ENCODE assay signal across 9 cellular contexts in the genomic region with DNA sequence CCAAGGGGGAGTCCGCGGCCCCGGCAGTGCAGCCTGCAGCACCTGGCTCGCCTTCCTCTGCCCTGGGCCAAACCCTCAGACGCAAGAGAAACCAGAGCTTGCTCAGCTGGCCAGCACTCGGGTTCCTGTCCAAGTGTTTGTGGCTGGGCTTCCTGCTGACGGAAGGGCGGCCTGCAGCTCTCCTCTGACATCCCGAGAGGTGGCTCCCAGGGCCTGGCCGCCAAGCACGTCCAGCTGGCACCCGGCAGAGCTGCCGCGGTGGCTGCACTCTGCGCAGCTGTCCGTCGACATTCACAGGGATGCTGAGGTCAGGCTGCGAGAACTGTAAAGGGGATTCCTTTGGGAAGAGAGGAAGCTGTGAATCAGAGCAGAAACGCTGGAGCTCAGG.
DNase-seq lines count a peak whose midpoint lies in the region; ATAC-seq and TF ChIP-seq lines count a peak whose summit lies in the region.
"Had no signal": no experiment of that assay in that cellular context is flagged by ENCODE, and none has a peak within 500 bp of the region (broad histone marks: within the 10 kb centered on the region; RNA-seq: fewer than 3 reads in every experiment).

No MANE protein-coding gene starts in this region.

- H3K4me1 ChIP-seq in breast epithelium = peaks cover 8 to 20% of the 10 kb centered on the region in 2 donors
- H3K4me1 ChIP-seq in right lobe of liver = peaks cover 0 to 48% (median 20%) of the 10 kb centered on the region in 4 donors
- peaks cover 26 to 56% of the 10 kb centered on the region in 2 donors for H3K4me1 ChIP-seq in thyroid gland

- TF ChIP-seq POLR2A in breast epithelium (IDR thresholded peaks at IDR 0.05) = no peak
- no peak for TF ChIP-seq POLR2A in right lobe of liver (IDR thresholded peaks at IDR 0.05)
- TF ChIP-seq POLR2A in thyroid gland (IDR thresholded peaks at IDR 0.05) = peak in 1 of 2 donors; percentile 11

- CTCF ChIA-PET in activated CD4-positive, alpha-beta T cell treated with anti-CD3 and anti-CD28 coated beads for 36 hours (lab: Charles Lee) = interaction anchor here (0.5 to 1.0 kb wide), 3 partner anchors 9 to 131 kb away, joined by 3 read pairs; no protein-coding TSS in a partner anchor

- H3K9me3 Mint-ChIP-seq in activated CD4-positive, alpha-beta T cell treated with anti-CD3 and anti-CD28 coated beads for 36 hours (ENCODE audit: low read depth) = no peaks in the 10 kb centered on the region

- H3K27ac Mint-ChIP-seq in activated CD4-positive, alpha-beta T cell treated with anti-CD3 and anti-CD28 coated beads for 36 hours = no peak overlapping the region

- no peaks in the 10 kb centered on the region for H3K36me3 Mint-ChIP-seq in activated CD4-positive, alpha-beta T cell treated with anti-CD3 and anti-CD28 coated beads for 36 hours (ENCODE audit: low read depth)

- intact Hi-C loops in breast epithelium (cut with DNase I; ENCODE audit: low total_unique reads) = no loop called here
- intact Hi-C loops in right lobe of liver (cut with DNase I) = loop anchor here in 1 of 2 donors (10.0 kb wide), 1 partner anchor 111 kb away; no protein-coding TSS in a partner anchor
- intact Hi-C loops in thyroid gland (cut with DNase I) = no loop called here
- intact Hi-C loops in activated CD4-positive, alpha-beta T cell treated with anti-CD3 and anti-CD28 coated beads for 36 hours (cut with DNase I, micrococcal nuclease) = no loop called here

- H3K27me3 Mint-ChIP-seq in activated CD4-positive, alpha-beta T cell treated with anti-CD3 and anti-CD28 coated beads for 36 hours = peaks cover 4% of the 10 kb centered on the region

- TF ChIP-seq CTCF in breast epithelium (IDR thresholded peaks at IDR 0.05) (no peak), right lobe of liver (IDR thresholded peaks at IDR 0.05) (no peak), thyroid gland (IDR thresholded peaks at IDR 0.05) (no peak)

- WGBS in right lobe of liver (ENCODE audit: insufficient coverage, low coverage, low lambda C conversion rate, missing lambda C conversion rate) = 8% methylated on average over 12 of the region's 19 CpGs
- 5 to 20% methylated on average over 13 to 16 of the region's 19 CpGs for WGBS in thyroid gland, 2 donors

- no peak overlapping the region for H3K4me3 Mint-ChIP-seq in activated CD4-positive, alpha-beta T cell treated with anti-CD3 and anti-CD28 coated beads for 36 hours

- H3K4me3 ChIP-seq in breast epithelium (peak overlapping the region in 2 of 3 donors; percentile 16 to 42), right lobe of liver (no peak overlapping the region), thyroid gland (replicated peaks in 1 of 3) (no peak overlapping the region)

- ATAC-seq in right lobe of liver (peak; percentile 67 to 77 (median 72)), GM19397 (IDR thresholded peaks at IDR 0.05; ENCODE audit: unreplicated experiment) (no peak)
- ATAC-seq in activated CD4-positive, alpha-beta T cell treated with anti-CD3 and anti-CD28 coated beads for 36 hours = no peak

- H3K36me3 ChIP-seq in breast epithelium = no peaks in the 10 kb centered on the region
- no peaks in the 10 kb centered on the region for H3K36me3 ChIP-seq in right lobe of liver
- no peaks in the 10 kb centered on the region for H3K36me3 ChIP-seq in thyroid gland

- DNase-seq in DMS 273 (lab: John Stamatoyannopoulos, UW; ENCODE audit: unreplicated experiment) (peak; percentile 62), DMS 273 treated with DMSO at 0.1 percent for 48 hours (lab: John Stamatoyannopoulos, UW) (no peak), breast epithelium (ENCODE audit: low spot score in 2 of 2) (peak; percentile 74), right lobe of liver (peak; percentile 92 to 93 (median 93)), thyroid gland (peak; percentile 73 to 84)
- DNase-seq in effector CD8-positive, alpha-beta T cell (lab: John Stamatoyannopoulos, UW) = no peak
- DNase-seq in activated CD4-positive, alpha-beta T cell treated with anti-CD3 and anti-CD28 coated beads for 36 hours = no peak

- H3K9me3 ChIP-seq in breast epithelium (no peaks in the 10 kb centered on the region), right lobe of liver (no peaks in the 10 kb centered on the region), thyroid gland (no peaks in the 10 kb centered on the region)

- no peaks in the 10 kb centered on the region for H3K27me3 ChIP-seq in breast epithelium
- no peaks in the 10 kb centered on the region for H3K27me3 ChIP-seq in right lobe of liver
- H3K27me3 ChIP-seq in thyroid gland = no peaks in the 10 kb centered on the region

- peaks cover 2% of the 10 kb centered on the region for H3K4me1 Mint-ChIP-seq in activated CD4-positive, alpha-beta T cell treated with anti-CD3 and anti-CD28 coated beads for 36 hours

- H3K27ac ChIP-seq in breast epithelium = peak overlapping the region; percentile 42 to 74
- H3K27ac ChIP-seq in right lobe of liver = peak overlapping the region; percentile 24 to 75 (median 63)
- peak overlapping the region in 2 of 3 donors; percentile 15 to 36 for H3K27ac ChIP-seq in thyroid gland
- H3K27ac ChIP-seq: 22Rv1 had no signal

- POLR2A ChIA-PET in activated CD4-positive, alpha-beta T cell treated with anti-CD3 and anti-CD28 coated beads for 36 hours (lab: Charles Lee) = no interaction called here

Comparison
In these comparisons a context has a peak if more than half of its experiments do, and no peak if none do; other contexts are left out.
1. DNase-seq: peak in DMS 273 (single experiment), breast epithelium (2 of 2), right lobe of liver (3 of 3) and thyroid gland (2 of 2); none in DMS 273 treated with DMSO at 0.1 percent for 48 hours (single experiment), effector CD8-positive, alpha-beta T cell (single experiment) and activated CD4-positive, alpha-beta T cell treated with anti-CD3 and anti-CD28 coated beads for 36 hours (single experiment).
2. H3K4me3 ChIP-seq: peak in breast epithelium (2 of 3); none in right lobe of liver (0 of 3) and thyroid gland (0 of 3).
3. ATAC-seq: peak in right lobe of liver (4 of 4); none in GM19397 (single experiment) and activated CD4-positive, alpha-beta T cell treated with anti-CD3 and anti-CD28 coated beads for 36 hours (single experiment).
4. Peak in every context shown above with its lines, with median percentiles within 50 percentile points of each other: H3K27ac ChIP-seq.